Comparison of ENCODE assay signal across 2 cellular contexts in genomic region chr5:142590451-142591240, GRCh38.
TF ChIP-seq lines count a peak whose summit lies in the region.

No MANE protein-coding gene starts in this region.

TF ChIP-seq in liver, 16 proteins besides CTCF, POLR2A, EP300 and RAD21:
- peak; percentile 20 for TF ChIP-seq SP1 (IDR thresholded peaks at IDR 0.05)
- TF ChIP-seq HNF4A (conservative IDR thresholded peaks at IDR 0.05): no peak

TF ChIP-seq in HepG2, 621 proteins besides CTCF, POLR2A, EP300 and RAD21:
- no peak for TF ChIP-seq ZNF10 (CRISPR knock-in tag; IDR thresholded peaks at IDR 0.05; ENCODE audit: borderline replicate concordance, low read depth)
- no peak for TF ChIP-seq CENPX (CRISPR knock-in tag; IDR thresholded peaks at IDR 0.05)
- TF ChIP-seq FOXC1 (CRISPR knock-in tag; IDR thresholded peaks at IDR 0.05; ENCODE audit: borderline replicate concordance): no peak
- no peak for TF ChIP-seq ZNF580 (CRISPR knock-in tag; IDR thresholded peaks at IDR 0.05; ENCODE audit: borderline replicate concordance, low read depth)
- TF ChIP-seq TCF12 (IDR thresholded peaks at IDR 0.05): no peak
- TF ChIP-seq TCF12 (CRISPR knock-in tag; IDR thresholded peaks at IDR 0.05): no peak
- TF ChIP-seq MYC (CRISPR knock-in tag; IDR thresholded peaks at IDR 0.05; ENCODE audit: borderline replicate concordance): no peak
- TF ChIP-seq JUNB (CRISPR knock-in tag; IDR thresholded peaks at IDR 0.05; ENCODE audit: borderline replicate concordance): no peak
- no peak for TF ChIP-seq KDM1A (CRISPR knock-in tag; IDR thresholded peaks at IDR 0.05)
- TF ChIP-seq ZNF704 (CRISPR knock-in tag; IDR thresholded peaks at IDR 0.05; ENCODE audit: borderline replicate concordance): no peak
- no peak for TF ChIP-seq MZF1 (CRISPR knock-in tag; IDR thresholded peaks at IDR 0.05; ENCODE audit: borderline replicate concordance)
- no peak for TF ChIP-seq ZNF761 (CRISPR knock-in tag; conservative IDR thresholded peaks at IDR 0.05)
- TF ChIP-seq SP2 (CRISPR knock-in tag; IDR thresholded peaks at IDR 0.05): no peak
- TF ChIP-seq ZSCAN30 (CRISPR knock-in tag; IDR thresholded peaks at IDR 0.05): no peak
- TF ChIP-seq KAT7 (CRISPR knock-in tag; IDR thresholded peaks at IDR 0.05; ENCODE audit: borderline replicate concordance): no peak
- no peak for TF ChIP-seq HNF4G (IDR thresholded peaks at IDR 0.05; ENCODE audit: borderline replicate concordance, low read depth, low read length)
- TF ChIP-seq HNF4G (CRISPR knock-in tag; IDR thresholded peaks at IDR 0.05; ENCODE audit: borderline replicate concordance, low read depth): no peak
- no peak for TF ChIP-seq ZNF792 (CRISPR knock-in tag; IDR thresholded peaks at IDR 0.05)
- TF ChIP-seq TSC22D2 (CRISPR knock-in tag; IDR thresholded peaks at IDR 0.05; ENCODE audit: borderline replicate concordance): no peak
TF ChIP-seq in HepG2: peak in this region for 0.
